Comparison of ENCODE assay signal across 8 cellular contexts in the genomic region with DNA sequence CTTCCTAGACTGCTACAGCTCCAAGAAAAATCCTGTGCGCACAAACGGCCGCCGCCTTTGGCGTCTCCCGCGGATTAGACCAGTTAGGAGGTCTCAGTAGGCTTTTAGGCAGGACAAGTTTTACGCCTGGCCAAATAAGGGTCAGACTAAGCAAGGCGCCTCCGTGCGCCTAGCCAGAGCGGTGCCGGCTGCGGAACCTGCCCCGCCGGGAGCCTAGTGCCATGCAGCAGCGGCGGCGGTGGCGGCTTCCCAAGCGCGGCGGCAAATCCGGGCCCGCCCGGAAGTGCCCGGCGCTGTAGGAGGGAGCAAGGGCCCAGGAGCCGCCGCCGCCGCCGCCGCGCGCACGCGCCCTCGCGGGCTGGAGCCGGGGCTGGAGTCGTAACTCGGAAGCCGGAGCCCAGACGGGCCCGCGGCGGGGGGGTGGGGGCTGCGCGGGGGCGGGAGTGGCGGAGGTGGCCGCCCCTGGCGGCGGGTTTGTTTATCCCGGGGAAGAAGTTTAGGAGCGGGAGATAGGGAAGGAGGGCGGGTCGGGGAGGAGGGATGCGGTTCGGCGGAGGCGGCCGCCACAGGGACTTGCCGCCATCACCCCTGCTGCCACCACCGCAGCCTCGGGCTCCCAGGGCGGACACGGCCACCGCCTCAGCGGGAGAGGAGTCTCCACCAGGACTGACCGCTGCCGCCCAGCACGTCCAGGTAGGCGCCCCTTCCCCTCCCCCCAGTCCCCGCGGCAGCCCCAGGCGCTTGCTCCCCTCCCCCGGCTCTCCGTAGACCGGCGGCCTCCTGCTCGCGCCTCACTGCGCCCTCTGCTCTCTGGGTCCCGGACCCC. TPM values are rescaled to one million over a fixed set of nuclear protein-coding genes. Genes with fewer than 3 reads are reported as not detected.
DNase-seq lines count a peak whose midpoint lies in the region; ATAC-seq and TF ChIP-seq lines count a peak whose summit lies in the region.

A gene (plus strand): TSS at position 344 of the 826 bp plus-strand sequence. CDS start 48,447 bp downstream, outside the sequence.

- H3K4me3 ChIP-seq in BJ (ENCODE audit: low read depth, low read length) (peak within 1 kb of the TSS; percentile 81), coronary artery (peak within 1 kb of the TSS; percentile 92)

- H3K27me3 ChIP-seq in BJ (ENCODE audit: control insufficient read depth, insufficient read depth, low read length): no peaks in the 10 kb centered on the region

- peak; percentile 91 for TF ChIP-seq POLR2A in GM19193 (IDR thresholded peaks at IDR 0.05; ENCODE audit: extremely low read depth, insufficient read depth, insufficient read length)

- H3K9me3 Mint-ChIP-seq in activated CD4-positive, alpha-beta T cell treated with anti-CD3 and anti-CD28 coated beads, Interleukin-2, amount 10 ng/mL, durations not matched to agents 24 days and 14 days: no peaks in the 10 kb centered on the region

- peaks cover 5% of the 10 kb centered on the region for H3K36me3 Mint-ChIP-seq in activated CD4-positive, alpha-beta T cell treated with anti-CD3 and anti-CD28 coated beads, Interleukin-2, amount 10 ng/mL, durations not matched to agents 24 days and 14 days (ENCODE audit: low read depth)

- H3K27ac ChIP-seq in coronary artery: peak within 1 kb of the TSS; percentile 89 to 97

- POLR2A ChIA-PET in BJ (lab: Charles Lee): interaction anchor here (0.7 kb wide), 1 partner anchor 146 kb away, joined by 10 read pairs; no protein-coding TSS in a partner anchor

- DNase-seq in BJ (ENCODE audit: low read depth) (peak; percentile 18), NCI-H510A treated with DMSO at 0.1 percent for 48 hours (lab: John Stamatoyannopoulos, UW) (peak; percentile 85), coronary artery (ENCODE audit: low spot score) (peak; percentile 95), left lobe of liver (ENCODE audit: low spot score) (peak; percentile 96)
- DNase-seq in activated CD4-positive, alpha-beta T cell treated with anti-CD3 and anti-CD28 coated beads, Interleukin-2, amount 10 ng/mL, durations not matched to agents 24 days and 14 days: peak; percentile 96
- peak; percentile 76 for DNase-seq in stimulated activated CD4-positive, alpha-beta T cell treated with anti-CD3 and anti-CD28 coated beads, Interleukin-2, amount 100 ng/mL, for 4 hours (ENCODE audit: low read depth)

- TF ChIP-seq CTCF in BJ (IDR thresholded peaks at IDR 0.05; ENCODE audit: insufficient read depth, low read depth, low read length) (no peak), coronary artery (IDR thresholded peaks at IDR 0.05) (peak; percentile 19)

- peaks cover 4% of the 10 kb centered on the region for H3K27me3 Mint-ChIP-seq in activated CD4-positive, alpha-beta T cell treated with anti-CD3 and anti-CD28 coated beads, Interleukin-2, amount 10 ng/mL, durations not matched to agents 24 days and 14 days

- peaks cover 31% of the 10 kb centered on the region for H3K4me1 Mint-ChIP-seq in activated CD4-positive, alpha-beta T cell treated with anti-CD3 and anti-CD28 coated beads, Interleukin-2, amount 10 ng/mL, durations not matched to agents 24 days and 14 days

- intact Hi-C loops in activated CD4-positive, alpha-beta T cell treated with anti-CD3 and anti-CD28 coated beads, Interleukin-2, amount 10 ng/mL, durations not matched to agents 24 days and 14 days (cut with micrococcal nuclease): no loop called here

- ATAC-seq in HG03432 (IDR thresholded peaks at IDR 0.05; ENCODE audit: unreplicated experiment) (peak; percentile 84), left lobe of liver (peak; percentile 92)

- peak within 1 kb of the TSS; percentile 97 for H3K4me3 Mint-ChIP-seq in activated CD4-positive, alpha-beta T cell treated with anti-CD3 and anti-CD28 coated beads, Interleukin-2, amount 10 ng/mL, durations not matched to agents 24 days and 14 days

- H3K27ac Mint-ChIP-seq in activated CD4-positive, alpha-beta T cell treated with anti-CD3 and anti-CD28 coated beads, Interleukin-2, amount 10 ng/mL, durations not matched to agents 24 days and 14 days: peak within 1 kb of the TSS; percentile 96

- CTCF ChIA-PET in BJ (lab: Yijun Ruan, JAX): interaction anchor here (0.7 to 1.6 kb wide), 3 partner anchors 10 to 135 kb away, joined by 3 to 4 read pairs (median 3); no protein-coding TSS in a partner anchor

- no peaks in the 10 kb centered on the region for H3K36me3 ChIP-seq in BJ (ENCODE audit: control insufficient read depth, insufficient read depth, low read length)

RNA-seq across cellular contexts. Expression of the gene that starts here (rescaled TPM):
- polyA plus RNA-seq in BJ (2011; rRNA removed): 5.8 and 9.9 TPM in 2 replicates
- 4.8 and 5.0 TPM in 2 replicates for polyA minus RNA-seq in BJ (2011; rRNA and poly(A)+ RNA removed)
- total RNA-seq in activated CD4-positive, alpha-beta T cell treated with anti-CD3 and anti-CD28 coated beads, Interleukin-2, amount 10 ng/mL, durations not matched to agents 24 days and 14 days: 19.6 and 20.7 TPM in 2 replicates
- 11.3 TPM for total RNA-seq in left lobe of liver

Comparison
In these comparisons a context has a peak if more than half of its experiments do, and no peak if none do; other contexts are left out.
1. Peak in every context shown above with its lines: DNase-seq, ATAC-seq, H3K4me3 ChIP-seq and H3K27ac ChIP-seq.
2. DNase-seq: peak in every context shown above with its lines; median percentile 96 in activated CD4-positive, alpha-beta T cell treated with anti-CD3 and anti-CD28 coated beads, Interleukin-2, amount 10 ng/mL, durations not matched to agents 24 days and 14 days; 96 in left lobe of liver; 95 in coronary artery; 85 in NCI-H510A treated with DMSO at 0.1 percent for 48 hours; 76 in stimulated activated CD4-positive, alpha-beta T cell treated with anti-CD3 and anti-CD28 coated beads, Interleukin-2, amount 100 ng/mL, for 4 hours; 18 in BJ.